16 cellular contexts compared by ENCODE assay signal in the genomic region with DNA sequence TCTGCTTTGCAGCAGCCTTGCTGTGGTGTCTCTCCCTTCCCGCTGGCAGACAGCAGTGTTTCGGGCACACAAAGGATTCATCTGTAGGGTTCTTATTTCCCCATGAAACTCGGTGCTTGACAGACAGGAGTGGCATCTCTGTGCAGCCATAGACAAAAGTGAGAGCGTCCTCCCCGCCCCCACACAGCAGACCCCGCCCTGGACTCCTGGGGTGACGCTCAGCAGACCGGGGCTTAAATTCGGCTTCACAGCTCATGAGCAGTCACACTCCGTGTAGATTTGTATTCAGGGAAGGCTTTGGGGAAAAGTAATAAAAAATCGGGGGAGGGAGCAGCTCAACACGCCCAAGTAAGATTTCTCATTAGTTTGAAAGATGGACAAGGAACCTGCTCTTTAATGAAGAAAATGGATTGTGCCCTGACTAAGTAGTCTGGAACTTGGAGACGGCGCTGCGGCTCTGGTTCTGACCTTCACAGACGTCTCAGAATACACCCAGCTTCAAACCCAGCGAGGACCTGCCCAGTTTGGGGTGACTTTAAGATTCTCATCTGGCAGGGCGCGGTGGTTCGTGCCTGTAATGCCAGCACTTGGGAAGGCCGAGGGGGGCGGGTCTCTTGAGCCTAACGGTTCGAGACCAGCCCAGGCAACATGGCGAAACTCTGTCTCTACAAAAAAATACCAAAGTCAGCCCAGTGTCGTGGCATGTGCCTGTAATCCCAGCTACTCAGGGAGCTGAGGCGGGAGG.
DNase-seq lines count a peak whose midpoint lies in the region; ATAC-seq, FAIRE-seq and TF ChIP-seq lines count a peak whose summit lies in the region.
"Had no signal": no experiment of that assay in that cellular context is flagged by ENCODE, and none has a peak within 500 bp of the region (broad histone marks: within the 10 kb centered on the region; RNA-seq: fewer than 3 reads in every experiment).

No MANE protein-coding gene starts in this region.

- H3K79me1 ChIP-seq in IMR-90 (ENCODE audit: low read depth in 1 of 2, low read length in 2 of 2) (no peaks in the 10 kb centered on the region), H1 (ENCODE audit: low read depth, low read length) (no peaks in the 10 kb centered on the region)

- no peaks in the 10 kb centered on the region for H3K79me2 ChIP-seq in GM23248 (ENCODE audit: insufficient read depth)
- H3K79me2 ChIP-seq in H1 (ENCODE audit: control insufficient read depth in 1 of 2, insufficient read depth in 2 of 2, low read length in 2 of 2): no peaks in the 10 kb centered on the region
- H3K79me2 ChIP-seq in neural progenitor cell (ENCODE audit: low read depth): no peaks in the 10 kb centered on the region

- dilution Hi-C loops in IMR-90 (cut with HindIII; ENCODE audit: low sequenced_read_pairs, unreplicated experiment): no loop called here

- H3K9me3 ChIP-seq in GM23248 (ENCODE audit: low read depth) (no peaks in the 10 kb centered on the region), IMR-90 (ENCODE audit: control insufficient read depth, insufficient read depth, low read length) (no peaks in the 10 kb centered on the region), H1 (ENCODE audit: insufficient read depth in 2 of 2, low read depth in 1 of 2, low read length in 1 of 2) (no peaks in the 10 kb centered on the region), neural progenitor cell (ENCODE audit: low read depth) (no peaks in the 10 kb centered on the region)

- H4K8ac ChIP-seq in IMR-90 (ENCODE audit: low read depth in 2 of 2, low read length in 2 of 2) (no peak overlapping the region), H1 (ENCODE audit: extremely low read depth, insufficient read depth, low read length) (no peak overlapping the region)

- H2BK15ac ChIP-seq in IMR-90 (ENCODE audit: low read depth, low read length) (no peak overlapping the region), H1 (ENCODE audit: low read length) (no peak overlapping the region)

- H3K27ac Mint-ChIP-seq in neural progenitor cell (peak overlapping the region; percentile 94), MCF 10A (ENCODE audit: low read depth, unreplicated experiment) (no peak overlapping the region)
- H3K27ac Mint-ChIP-seq: CD8-positive, alpha-beta memory T cell had no signal

- DNase-seq in GM23248 (peak; percentile 49), IMR-90 (no peak), H1 (ENCODE audit: low read depth in 1 of 2, low spot score in 2 of 2) (no peak), neural progenitor cell (ENCODE audit: low spot score) (peak; percentile 70), MCF 10A (ENCODE audit: unreplicated experiment) (no peak), putamen (ENCODE audit: low spot score) (no peak), urothelium cell line (ENCODE audit: low spot score) (no peak)
- DNase-seq: CD8-positive, alpha-beta memory T cell; Kasumi-1; NCI-H1417 treated with DMSO at 0.1 percent for 48 hours; NCI-H2081 treated with DMSO at 0.1 percent for 48 hours; NCI-H226; NCI-H774; Right ventricle myocardium superior had no signal

- H3F3A ChIP-seq in GM23248 (ENCODE audit: insufficient read depth) (no peaks in the 10 kb centered on the region), neural progenitor cell (ENCODE audit: low read depth) (peaks cover 8% of the 10 kb centered on the region)

- H2AK9ac ChIP-seq in IMR-90 (replicated peaks; ENCODE audit: low read depth, low read length, poor library complexity): no peak overlapping the region

- no peaks in the 10 kb centered on the region for H3K4me1 ChIP-seq in GM23248 (ENCODE audit: insufficient read depth)
- H3K4me1 ChIP-seq in IMR-90 (ENCODE audit: control insufficient read depth, insufficient read depth, low read length): peaks cover 6% of the 10 kb centered on the region; the same call in 1 of the 2 replicates
- peaks cover 0 to 6% (median 3%) of the 10 kb centered on the region in 4 experiments; a peak in 3 of 7 replicates for H3K4me1 ChIP-seq in H1 (replicated peaks in 1 of 4; ENCODE audit: control insufficient read depth in 3 of 4, insufficient read depth in 4 of 4, low read length in 3 of 4)
- peaks cover 36% of the 10 kb centered on the region for H3K4me1 ChIP-seq in neural progenitor cell

- H2BK120ac ChIP-seq in IMR-90 (ENCODE audit: low read depth, low read length) (no peak overlapping the region), H1 (replicated peaks; ENCODE audit: low read depth, low read length) (no peak overlapping the region)

- H3K9me3 Mint-ChIP-seq in neural progenitor cell (peaks cover 2% of the 10 kb centered on the region), MCF 10A (ENCODE audit: unreplicated experiment) (no peaks in the 10 kb centered on the region)
- H3K9me3 Mint-ChIP-seq: CD8-positive, alpha-beta memory T cell had no signal

- POLR2A ChIA-PET in IMR-90 (lab: Charles Lee; ENCODE audit: unreplicated experiment): no interaction called here
- POLR2A ChIA-PET in H1 (lab: Charles Lee; ENCODE audit: partially characterized antibody): interaction anchor here (0.9 kb wide), 1 partner anchor 24 kb away, joined by 3 read pairs; no protein-coding TSS in a partner anchor
- POLR2A ChIA-PET in MCF 10A (lab: Yijun Ruan, JAX): interaction anchor here (1.1 kb wide), 1 partner anchor 8 kb away, joined by 4 read pairs; no protein-coding TSS in a partner anchor

- no peak for ATAC-seq in IMR-90 (ENCODE audit: low read depth)
- ATAC-seq: Panc1, SK-N-SH treated with all-trans-retinoic acid at 6 μM for 48 hours had no signal

- in situ Hi-C loops in GM23248 (cut with MboI) (no loop called here), IMR-90 (cut with MboI; ENCODE audit: low sequenced_read_pairs) (no loop called here)

- H3K18ac ChIP-seq in IMR-90 (ENCODE audit: low read depth, low read length) (no peak overlapping the region), H1 (ENCODE audit: extremely low read depth, low read length) (no peak overlapping the region)

- H3K36me3 ChIP-seq in GM23248 (ENCODE audit: low read depth) (no peaks in the 10 kb centered on the region), IMR-90 (ENCODE audit: control insufficient read depth, insufficient read depth, low read length) (no peaks in the 10 kb centered on the region), H1 (ENCODE audit: control insufficient read depth in 2 of 4, insufficient read depth in 4 of 4, low read length in 3 of 4) (no peaks in the 10 kb centered on the region), neural progenitor cell (no peaks in the 10 kb centered on the region)

- H3K36me3 Mint-ChIP-seq in neural progenitor cell (no peaks in the 10 kb centered on the region), MCF 10A (ENCODE audit: insufficient read depth, unreplicated experiment) (no peaks in the 10 kb centered on the region)
- H3K36me3 Mint-ChIP-seq: CD8-positive, alpha-beta memory T cell had no signal

- H3K14ac ChIP-seq in IMR-90 (replicated peaks; ENCODE audit: low read depth, low read length) (no peak overlapping the region), H1 (ENCODE audit: insufficient read length) (no peak overlapping the region)

- H2AFZ ChIP-seq in GM23248 (no peak overlapping the region), IMR-90 (replicated peaks; ENCODE audit: low read length, poor library complexity) (peak overlapping the region; percentile 14), H1 (ENCODE audit: low read length) (0 out of 2 replicates have a peak overlapping the region, but pooled peaks have one; percentile 80), neural progenitor cell (replicated peaks) (peak overlapping the region; percentile 58)

- no peak overlapping the region for H3K23ac ChIP-seq in IMR-90 (ENCODE audit: low read depth, low read length)
- H3K23ac ChIP-seq in H1 (ENCODE audit: insufficient read length): no peak overlapping the region

- TF ChIP-seq CTCF in IMR-90 (conservative IDR thresholded peaks at IDR 0.05; ENCODE audit: low read depth, low read length): no peak
- no peak for TF ChIP-seq CTCF in H1 (IDR thresholded peaks at IDR 0.05; ENCODE audit: control extremely low read depth in 1 of 3, insufficient read depth in 1 of 3, low read depth in 1 of 3, low read length in 3 of 3)
- no peak for TF ChIP-seq CTCF in neural progenitor cell (IDR thresholded peaks at IDR 0.05)
- TF ChIP-seq CTCF in MCF 10A (IDR thresholded peaks at IDR 0.05; ENCODE audit: unreplicated experiment): no peak

- no peaks in the 10 kb centered on the region for H3K9me2 ChIP-seq in GM23248 (ENCODE audit: insufficient read depth)

- H3K9me1 ChIP-seq in IMR-90 (ENCODE audit: insufficient read depth, low read length): no peaks in the 10 kb centered on the region

- no TSS peak for BruUV-seq in IMR-90 (replicated peaks; lab: Mats Ljungman, UMichigan)
- BruUV-seq in MCF 10A (replicated peaks; lab: Mats Ljungman, UMichigan): no TSS peak

- H3K4me1 Mint-ChIP-seq in neural progenitor cell (peaks cover 35% of the 10 kb centered on the region), MCF 10A (ENCODE audit: insufficient read depth, unreplicated experiment) (no peaks in the 10 kb centered on the region)
- H3K4me1 Mint-ChIP-seq: CD8-positive, alpha-beta memory T cell had no signal

- H4K91ac ChIP-seq in IMR-90 (ENCODE audit: insufficient read depth, low read depth, low read length) (no peak overlapping the region), H1 (replicated peaks; ENCODE audit: insufficient read length, low read length) (no peak overlapping the region)

- intact Hi-C loops in IMR-90 (cut with micrococcal nuclease) (no loop called here), MCF 10A (cut with micrococcal nuclease) (no loop called here)

- no peak overlapping the region for H2BK20ac ChIP-seq in IMR-90 (ENCODE audit: low read depth, low read length)
- H2BK20ac ChIP-seq in H1 (ENCODE audit: low read length): peak overlapping the region; percentile 80; the same call in 1 of the 2 replicates

- H3K4me3 ChIP-seq in GM23248 (no peak overlapping the region), IMR-90 (ENCODE audit: insufficient read depth, low read depth, low read length) (no peak overlapping the region), H1 (ENCODE audit: extremely low read depth in 1 of 4, insufficient read depth in 2 of 4, low read depth in 3 of 4, low read length in 4 of 4) (no peak overlapping the region), neural progenitor cell (no peak overlapping the region)

- H3K27me3 ChIP-seq in GM23248 (replicated peaks; ENCODE audit: insufficient read depth): peaks cover 40% of the 10 kb centered on the region
- peaks cover 58% of the 10 kb centered on the region for H3K27me3 ChIP-seq in IMR-90 (ENCODE audit: control insufficient read depth, insufficient read depth, low read length)
- no peaks in the 10 kb centered on the region; a peak in 1 of 7 replicates for H3K27me3 ChIP-seq in H1 (replicated peaks in 1 of 4; ENCODE audit: control insufficient read depth in 3 of 4, extremely low read depth in 1 of 4, insufficient read depth in 3 of 4, low read length in 3 of 4)
- H3K27me3 ChIP-seq in neural progenitor cell: peaks cover 11% of the 10 kb centered on the region

- H2AK5ac ChIP-seq in IMR-90 (ENCODE audit: low read depth, low read length) (no peak overlapping the region), H1 (ENCODE audit: low read depth, low read length) (no peak overlapping the region)

- no peak overlapping the region for H3K9ac ChIP-seq in GM23248
- no peak overlapping the region for H3K9ac ChIP-seq in IMR-90 (ENCODE audit: low read depth, low read length)
- H3K9ac ChIP-seq in H1 (replicated peaks in 1 of 4; ENCODE audit: extremely low read depth in 1 of 4, low read depth in 3 of 4, low read length in 3 of 4): no peak overlapping the region
- no peak overlapping the region for H3K9ac ChIP-seq in neural progenitor cell

- H4K20me1 ChIP-seq in GM23248 (ENCODE audit: insufficient read depth) (no peaks in the 10 kb centered on the region), IMR-90 (ENCODE audit: insufficient read depth, low read length) (no peaks in the 10 kb centered on the region), H1 (replicated peaks in 1 of 2; ENCODE audit: control insufficient read depth in 1 of 2, insufficient read depth in 2 of 2, low read length in 2 of 2) (no peaks in the 10 kb centered on the region), neural progenitor cell (ENCODE audit: low read depth) (no peaks in the 10 kb centered on the region)

- H3K56ac ChIP-seq in IMR-90 (ENCODE audit: extremely low read depth, insufficient read depth, low read length) (no peak overlapping the region), H1 (replicated peaks; ENCODE audit: insufficient read length, low read depth, low read length) (no peak overlapping the region)

- H3K27ac ChIP-seq in GM23248 (no peak overlapping the region), IMR-90 (ENCODE audit: insufficient read depth, low read length) (no peak overlapping the region), H1 (ENCODE audit: low read depth, low read length) (no peak overlapping the region), neural progenitor cell (no peak overlapping the region)

- H3K27me3 Mint-ChIP-seq in neural progenitor cell (ENCODE audit: insufficient read depth, low read depth): peaks cover 6% of the 10 kb centered on the region
- peaks cover 54% of the 10 kb centered on the region for H3K27me3 Mint-ChIP-seq in MCF 10A (ENCODE audit: insufficient read depth, unreplicated experiment)

- H3K23me2 ChIP-seq in H1 (ENCODE audit: low read depth, low read length): no peaks in the 10 kb centered on the region

- TF ChIP-seq RAD21 in IMR-90 (IDR thresholded peaks at IDR 0.05; ENCODE audit: low read length): no peak
- TF ChIP-seq RAD21 in H1 (IDR thresholded peaks at IDR 0.05 in 1 of 2, conservative IDR thresholded peaks at IDR 0.05 in 1 of 2; ENCODE audit: low read depth in 2 of 2, low read length in 2 of 2): no peak

- WGBS in GM23248 (ENCODE audit: low coverage in 1 of 2, low lambda C conversion rate in 2 of 2, missing lambda C conversion rate in 2 of 2), 2 experiments: 30 to 38% methylated on average over 27 of the region's 27 CpGs
- WGBS in IMR-90 (ENCODE audit: extremely low coverage in 2 of 2, insufficient read length in 1 of 2), 2 experiments: 86% methylated on average over 14 of the region's 27 CpGs; no CpG with 5 or more reads in 1 of the 2 experiments
- 76% methylated on average over 27 of the region's 27 CpGs; no CpG with 5 or more reads in 1 of the 2 experiments for WGBS in H1 (ENCODE audit: extremely low coverage in 1 of 2, insufficient coverage in 1 of 2, insufficient read length in 1 of 2, insufficient replicate concordance in 2 of 2, low coverage in 1 of 2, low lambda C conversion rate in 2 of 2, missing lambda C conversion rate in 1 of 2), 2 experiments

- H3K4ac ChIP-seq in IMR-90 (ENCODE audit: low read depth, low read length) (no peak overlapping the region), H1 (replicated peaks; ENCODE audit: insufficient read length, low read depth, low read length) (no peak overlapping the region)

- FAIRE-seq in H1 (lab: Jason Lieb, UNC): no peak
- no peak for FAIRE-seq in urothelium cell line (lab: Jason Lieb, UNC)

- H3K4me2 ChIP-seq in GM23248 (ENCODE audit: unreplicated experiment): no peak overlapping the region
- H3K4me2 ChIP-seq in IMR-90 (ENCODE audit: low read depth, low read length): no peak overlapping the region
- no peak overlapping the region for H3K4me2 ChIP-seq in H1 (ENCODE audit: insufficient read depth in 1 of 2, low read depth in 2 of 2, low read length in 2 of 2)
- peak overlapping the region; percentile 57 for H3K4me2 ChIP-seq in neural progenitor cell

- H2BK5ac ChIP-seq in IMR-90 (ENCODE audit: low read depth, low read length, poor library complexity, severe bottlenecking) (no peak overlapping the region), H1 (ENCODE audit: low read depth, low read length) (no peak overlapping the region)

- CTCF ChIA-PET in IMR-90 (lab: Yijun Ruan, JAX): interaction anchor here (0.6 kb wide), 1 partner anchor 11 kb away, joined by 3 read pairs; no protein-coding TSS in a partner anchor
- CTCF ChIA-PET in H1 (lab: Charles Lee; ENCODE audit: partially characterized antibody): interaction anchor here (0.6 to 1.6 kb wide), 5 partner anchors 17 to 55 kb away, joined by 3 to 4 read pairs (median 3); no protein-coding TSS in a partner anchor
- CTCF ChIA-PET in MCF 10A (lab: Yijun Ruan, JAX): no interaction called here

- TF ChIP-seq POLR2A in IMR-90 (IDR thresholded peaks at IDR 0.05; ENCODE audit: low read depth, low read length): no peak
- no peak for TF ChIP-seq POLR2A in H1 (IDR thresholded peaks at IDR 0.05; ENCODE audit: control extremely low read depth in 1 of 2, low read depth in 2 of 2, low read length in 2 of 2)

- TF ChIP-seq EP300 in H1 (IDR thresholded peaks at IDR 0.05; ENCODE audit: borderline replicate concordance in 1 of 2, low read depth in 2 of 2, low read length in 2 of 2): no peak

- H3K4me3 Mint-ChIP-seq in neural progenitor cell: peak overlapping the region; percentile 52
- no peak overlapping the region for H3K4me3 Mint-ChIP-seq in MCF 10A (ENCODE audit: unreplicated experiment)
- H3K4me3 Mint-ChIP-seq: CD8-positive, alpha-beta memory T cell had no signal

- H2BK12ac ChIP-seq in H1 (ENCODE audit: low read depth, low read length): 0 out of 2 replicates have a peak overlapping the region, but pooled peaks have one; percentile 75

- H4K5ac ChIP-seq in IMR-90 (ENCODE audit: low read depth, low read length): no peak overlapping the region
- no peak overlapping the region for H4K5ac ChIP-seq in H1 (ENCODE audit: insufficient read length, low read depth, low read length)

Comparison
In these comparisons a context has a peak if more than half of its experiments do, and no peak if none do; other contexts are left out.
1. DNase-seq: peak in GM23248 (single experiment) and neural progenitor cell (single experiment); none in IMR-90 (single experiment), H1 (0 of 2), MCF 10A (single experiment), putamen (single experiment) and urothelium cell line (single experiment).